Comparison of ENCODE assay signal across 10 cellular contexts in genomic region chr4:6891436-6892170, GRCh38.
A peak's percentile ranks its signal among the peaks of the same experiment; 100 is the strongest.
DNase-seq lines count a peak whose midpoint lies in the region; ATAC-seq and TF ChIP-seq lines count a peak whose summit lies in the region.
"Had no signal": no experiment of that assay in that cellular context is flagged by ENCODE, and none has a peak within 500 bp of the region (broad histone marks: within the 10 kb centered on the region; RNA-seq: fewer than 3 reads in every experiment).

No MANE protein-coding gene starts in this region.

- H3K4me3 ChIP-seq in choroid plexus epithelial cell (ENCODE audit: low read depth, low read length) (no peak overlapping the region), neutrophil (ENCODE audit: low read depth in 1 of 2, low read length in 1 of 2) (peak overlapping the region; percentile 46 to 54)
- H3K4me3 ChIP-seq: HAP-1 had no signal

- DNase-seq in EH (ENCODE audit: low read depth) (peak; percentile 32), NCI-H226 (peak; percentile 6), choroid plexus epithelial cell (ENCODE audit: low read depth) (peak; percentile 34), activated gamma-delta T cell treated with Interleukin-2 at 50 U/mL for 16 hours (no peak), NCI-H2107 (lab: John Stamatoyannopoulos, UW) (no peak)
- DNase-seq: SHP77 had no signal

- ATAC-seq in GM21360 (IDR thresholded peaks at IDR 0.05; ENCODE audit: unreplicated experiment), result no peak
- no peak for ATAC-seq in HG03039 (IDR thresholded peaks at IDR 0.05; ENCODE audit: unreplicated experiment)

- no peaks in the 10 kb centered on the region for H3K9me3 ChIP-seq in neutrophil

- TF ChIP-seq CTCF in choroid plexus epithelial cell (conservative IDR thresholded peaks at IDR 0.05; ENCODE audit: low read depth, low read length) (no peak), neutrophil (IDR thresholded peaks at IDR 0.05) (no peak)

- no peaks in the 10 kb centered on the region for H3K36me3 ChIP-seq in neutrophil
- H3K36me3 ChIP-seq: HAP-1 had no signal

- H3K27me3 ChIP-seq in neutrophil, result no peaks in the 10 kb centered on the region

- peaks cover 58 to 71% of the 10 kb centered on the region in 2 experiments for H3K4me1 ChIP-seq in neutrophil (ENCODE audit: control insufficient read depth in 1 of 2, insufficient read depth in 1 of 2, low read depth in 1 of 2, low read length in 1 of 2)

- peak overlapping the region; percentile 82 for H3K27ac ChIP-seq in neutrophil

Comparison
In these comparisons a context has a peak if more than half of its experiments do, and no peak if none do; other contexts are left out.
1. DNase-seq: peak in EH (single experiment), NCI-H226 (single experiment) and choroid plexus epithelial cell (single experiment); none in activated gamma-delta T cell treated with Interleukin-2 at 50 U/mL for 16 hours (single experiment) and NCI-H2107 (single experiment).